33 cellular contexts compared by ENCODE assay signal in genomic region chr1:8441466-8441865, GRCh38.
DNase-seq lines count a peak whose midpoint lies in the region; ATAC-seq and TF ChIP-seq lines count a peak whose summit lies in the region.
"Had no signal": no experiment of that assay in that cellular context is flagged by ENCODE, and none has a peak within 500 bp of the region (broad histone marks: within the 10 kb centered on the region; RNA-seq: fewer than 3 reads in every experiment).

No MANE protein-coding gene starts in this region.

- H3K9me3 Mint-ChIP-seq in endodermal cell (peaks cover 1% of the 10 kb centered on the region), naive B cell (peaks cover 0 to 7% (median 2%) of the 10 kb centered on the region in 7 donors)
- peaks cover 6% of the 10 kb centered on the region for H3K9me3 Mint-ChIP-seq in activated CD4-positive, alpha-beta T cell treated with anti-CD3 and anti-CD28 coated beads, Interleukin-2, amount 10 ng/mL, durations not matched to agents 24 days and 14 days
- H3K9me3 Mint-ChIP-seq: activated CD4-positive, alpha-beta memory T cell treated with anti-CD3 and anti-CD28 coated beads, Interleukin-2, amount 10 ng/mL, durations not matched to agents 7 days and 5 days had no signal

- H3K27me3 ChIP-seq in cardiac muscle cell (no peaks in the 10 kb centered on the region), heart left ventricle (no peaks in the 10 kb centered on the region), endodermal cell (ENCODE audit: control insufficient read depth, insufficient read depth, low read length, poor library complexity, severe bottlenecking) (no peaks in the 10 kb centered on the region), uterus (no peaks in the 10 kb centered on the region)
- H3K27me3 ChIP-seq: brain microvascular endothelial cell, pancreas, right atrium auricular region, testis had no signal

- DNase-seq in cardiac muscle cell (ENCODE audit: low read depth in 1 of 2, low spot score in 1 of 2), result no peak
- no peak for DNase-seq in heart left ventricle
- DNase-seq in endodermal cell, result no peak
- DNase-seq in naive B cell, result no peak
- no peak for DNase-seq in uterus
- no peak for DNase-seq in activated CD4-positive, alpha-beta T cell treated with anti-CD3 and anti-CD28 coated beads, Interleukin-2, amount 10 ng/mL, durations not matched to agents 24 days and 14 days
- no peak for DNase-seq in inferior parietal cortex (ENCODE audit: extremely low spot score)
- no peak for DNase-seq in DMS53 treated with DMSO at 0.1 percent for 48 hours (lab: John Stamatoyannopoulos, UW; ENCODE audit: unreplicated experiment)
- DNase-seq: 8988T; activated CD4-positive, alpha-beta memory T cell treated with anti-CD3 and anti-CD28 coated beads, Interleukin-2, amount 10 ng/mL, durations not matched to agents 7 days and 5 days; activated CD4-positive, alpha-beta T cell treated with anti-CD3 and anti-CD28 coated beads for 1 hour; activated CD8-positive, alpha-beta memory T cell treated with anti-CD3 and anti-CD28 coated beads, Interleukin-2, amount 50 U/mL, for 48 hours; activated naive CD4-positive, alpha-beta T cell treated with anti-CD3 and anti-CD28 coated beads for 36 hours; brain microvascular endothelial cell; Calu3; CD4-positive, CD25-positive, alpha-beta regulatory T cell; DND-41; effector CD4-positive, alpha-beta T cell; GM23248; kidney; mucosa of descending colon; NCI-H1417 treated with DMSO at 0.1 percent for 48 hours; NCI-H2029 treated with DMSO at 0.1 percent for 48 hours; NCI-H345; NCI-H69; pancreas; SIG-M5; stimulated activated naive CD8-positive, alpha-beta T cell treated with anti-CD3 and anti-CD28 coated beads, Interleukin-15, Interleukin-2, amounts not matched to agents 100 U/mL and 50 U/mL, for 24 hours; testis had no signal

- H3K4me3 Mint-ChIP-seq in endodermal cell (no peak overlapping the region), naive B cell (peak overlapping the region in 1 of 8 donors; percentile 63)
- no peak overlapping the region for H3K4me3 Mint-ChIP-seq in activated CD4-positive, alpha-beta T cell treated with anti-CD3 and anti-CD28 coated beads, Interleukin-2, amount 10 ng/mL, durations not matched to agents 24 days and 14 days
- H3K4me3 Mint-ChIP-seq: activated CD4-positive, alpha-beta memory T cell treated with anti-CD3 and anti-CD28 coated beads, Interleukin-2, amount 10 ng/mL, durations not matched to agents 7 days and 5 days; activated naive CD4-positive, alpha-beta T cell treated with anti-CD3 and anti-CD28 coated beads for 36 hours; CD4-positive, CD25-positive, alpha-beta regulatory T cell had no signal

- H3K4me1 Mint-ChIP-seq in endodermal cell (peaks cover 48% of the 10 kb centered on the region), naive B cell (peaks cover 32 to 45% (median 41%) of the 10 kb centered on the region in 3 donors)
- H3K4me1 Mint-ChIP-seq in activated CD4-positive, alpha-beta T cell treated with anti-CD3 and anti-CD28 coated beads, Interleukin-2, amount 10 ng/mL, durations not matched to agents 24 days and 14 days, result peaks cover 23% of the 10 kb centered on the region

- no peaks in the 10 kb centered on the region for H3K36me3 ChIP-seq in cardiac muscle cell
- H3K36me3 ChIP-seq in heart left ventricle, result peaks cover 0 to 8% (median 0%) of the 10 kb centered on the region in 9 donors
- peaks cover 13% of the 10 kb centered on the region for H3K36me3 ChIP-seq in endodermal cell (ENCODE audit: control insufficient read depth, insufficient read depth, low read length)
- no peaks in the 10 kb centered on the region for H3K36me3 ChIP-seq in uterus
- H3K36me3 ChIP-seq: brain microvascular endothelial cell, pancreas, right atrium auricular region had no signal

- intact Hi-C loops in heart left ventricle (cut with DNase I), result loop anchor here in 1 of 10 donors (10.0 kb wide), 1 partner anchor 417 kb away; the partner anchor contains the start of gene ERRFI1
- intact Hi-C loops in uterus (cut with DNase I; ENCODE audit: low total_unique reads), result no loop called here
- intact Hi-C loops in activated CD4-positive, alpha-beta T cell treated with anti-CD3 and anti-CD28 coated beads, Interleukin-2, amount 10 ng/mL, durations not matched to agents 24 days and 14 days (cut with micrococcal nuclease), result no loop called here

- H3K4me1 ChIP-seq in cardiac muscle cell (ENCODE audit: low read depth) (peaks cover 29% of the 10 kb centered on the region), heart left ventricle (peaks cover 0 to 29% (median 21%) of the 10 kb centered on the region in 12 donors), endodermal cell (ENCODE audit: control insufficient read depth, insufficient read depth, low read length) (peaks cover 12% of the 10 kb centered on the region), uterus (no peaks in the 10 kb centered on the region)

- TF ChIP-seq CTCF in cardiac muscle cell (IDR thresholded peaks at IDR 0.05; ENCODE audit: low read depth, low read length) (no peak), heart left ventricle (IDR thresholded peaks at IDR 0.05) (no peak), endodermal cell (conservative IDR thresholded peaks at IDR 0.05) (no peak), uterus (IDR thresholded peaks at IDR 0.05) (no peak)

- H3K27ac Mint-ChIP-seq in endodermal cell (no peak overlapping the region), naive B cell (peak overlapping the region in 4 of 6 donors; percentile 41 to 91 (median 67))
- no peak overlapping the region for H3K27ac Mint-ChIP-seq in activated CD4-positive, alpha-beta T cell treated with anti-CD3 and anti-CD28 coated beads, Interleukin-2, amount 10 ng/mL, durations not matched to agents 24 days and 14 days
- H3K27ac Mint-ChIP-seq: activated CD4-positive, alpha-beta memory T cell treated with anti-CD3 and anti-CD28 coated beads, Interleukin-2, amount 10 ng/mL, durations not matched to agents 7 days and 5 days; activated naive CD4-positive, alpha-beta T cell treated with anti-CD3 and anti-CD28 coated beads for 36 hours; CD4-positive, CD25-positive, alpha-beta regulatory T cell had no signal

- H3K4me3 ChIP-seq in cardiac muscle cell, result no peak overlapping the region
- H3K4me3 ChIP-seq in heart left ventricle, result no peak overlapping the region
- no peak overlapping the region for H3K4me3 ChIP-seq in endodermal cell (ENCODE audit: low read length)
- no peak overlapping the region for H3K4me3 ChIP-seq in uterus
- H3K4me3 ChIP-seq: GM23248, mucosa of descending colon, pancreas, right atrium auricular region, smooth muscle cell, testis had no signal

- ATAC-seq in heart left ventricle (no peak), naive B cell (ENCODE audit: low read depth in 2 of 2) (no peak)
- ATAC-seq: mucosa of descending colon; pancreas; stimulated activated naive CD8-positive, alpha-beta T cell treated with anti-CD3 and anti-CD28 coated beads, Interleukin-15, Interleukin-2, amounts not matched to agents 100 U/mL and 50 U/mL, for 24 hours had no signal

- TF ChIP-seq POLR2A in heart left ventricle (IDR thresholded peaks at IDR 0.05), result no peak
- TF ChIP-seq POLR2A in uterus (IDR thresholded peaks at IDR 0.05), result no peak

- no peak overlapping the region for H3K9ac ChIP-seq in endodermal cell (ENCODE audit: extremely low read depth, low read length, poor library complexity, severe bottlenecking)
- H3K9ac ChIP-seq: GM23248, KMS-11 had no signal

- 85 to 95% (median 92%) methylated on average over 4 of the region's 4 CpGs for WGBS in heart left ventricle, 4 donors
- 100% methylated on average over 3 to 4 of the region's 4 CpGs for WGBS in endodermal cell (ENCODE audit: insufficient coverage in 1 of 2, insufficient read length in 1 of 2), 2 experiments

- H3K9me3 ChIP-seq in cardiac muscle cell (ENCODE audit: low read depth) (no peaks in the 10 kb centered on the region), heart left ventricle (peaks cover 0 to 6% (median 0%) of the 10 kb centered on the region in 12 donors), endodermal cell (ENCODE audit: control insufficient read depth, low read length) (peaks cover 9% of the 10 kb centered on the region), uterus (no peaks in the 10 kb centered on the region)
- H3K9me3 ChIP-seq: mucosa of descending colon, pancreas, right atrium auricular region, testis had no signal

- peaks cover 21% of the 10 kb centered on the region for H3K36me3 Mint-ChIP-seq in endodermal cell (ENCODE audit: low read depth)
- H3K36me3 Mint-ChIP-seq in naive B cell, result peaks cover 10 to 17% of the 10 kb centered on the region in 2 donors
- peaks cover 27% of the 10 kb centered on the region for H3K36me3 Mint-ChIP-seq in activated CD4-positive, alpha-beta T cell treated with anti-CD3 and anti-CD28 coated beads, Interleukin-2, amount 10 ng/mL, durations not matched to agents 24 days and 14 days (ENCODE audit: low read depth)

- H3K27ac ChIP-seq in cardiac muscle cell (peak overlapping the region; percentile 74), heart left ventricle (peak overlapping the region in 1 of 12 donors; percentile 40), endodermal cell (ENCODE audit: low read depth, low read length) (peak overlapping the region; percentile 48), uterus (peak overlapping the region; percentile 31 to 44)
- H3K27ac ChIP-seq: brain microvascular endothelial cell, epithelial cell of prostate, GM23248, KMS-11, pancreas, right atrium auricular region had no signal

- H3K27me3 Mint-ChIP-seq in endodermal cell (ENCODE audit: insufficient read depth) (no peaks in the 10 kb centered on the region), naive B cell (no peaks in the 10 kb centered on the region)
- no peaks in the 10 kb centered on the region for H3K27me3 Mint-ChIP-seq in activated CD4-positive, alpha-beta T cell treated with anti-CD3 and anti-CD28 coated beads, Interleukin-2, amount 10 ng/mL, durations not matched to agents 24 days and 14 days
- H3K27me3 Mint-ChIP-seq: activated CD4-positive, alpha-beta memory T cell treated with anti-CD3 and anti-CD28 coated beads, Interleukin-2, amount 10 ng/mL, durations not matched to agents 7 days and 5 days; CD4-positive, CD25-positive, alpha-beta regulatory T cell had no signal

Comparison
In these comparisons a context has a peak if more than half of its experiments do, and no peak if none do; other contexts are left out.
1. H3K27ac Mint-ChIP-seq: peak in naive B cell (4 of 6); none in endodermal cell (single experiment) and activated CD4-positive, alpha-beta T cell treated with anti-CD3 and anti-CD28 coated beads, Interleukin-2, amount 10 ng/mL, durations not matched to agents 24 days and 14 days (single experiment).